Comparison of ENCODE assay signal across 18 cellular contexts in the genomic region with DNA sequence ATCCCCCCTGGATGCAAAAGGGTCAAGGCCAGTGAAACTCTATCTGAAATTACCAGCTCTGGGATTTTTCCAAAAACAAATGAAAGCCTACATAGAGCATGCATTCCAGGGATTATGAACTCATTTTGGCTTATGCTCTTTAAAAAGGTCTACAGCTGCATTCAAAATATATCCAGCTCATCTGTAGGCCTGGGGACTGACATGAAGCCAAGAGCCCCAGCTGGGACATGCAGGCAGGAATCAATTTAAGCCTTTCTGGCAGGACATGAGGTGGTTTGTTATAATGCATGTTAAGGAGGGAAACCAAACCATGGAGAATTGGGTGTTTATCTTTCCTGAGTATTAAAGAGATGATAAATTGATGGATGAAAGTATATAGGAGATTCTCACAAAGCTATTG.
"Had no signal": no experiment of that assay in that cellular context is flagged by ENCODE, and none has a peak within 500 bp of the region (broad histone marks: within the 10 kb centered on the region; RNA-seq: fewer than 3 reads in every experiment).

No MANE protein-coding gene starts in this region.

- H3K9me3 ChIP-seq: tibial artery, vagina had no signal

- ATAC-seq: activated naive CD8-positive, alpha-beta T cell treated with anti-CD3 and anti-CD28 coated beads, Interleukin-2, amount 50 U/mL, for 24 hours; left cardiac atrium; naive thymus-derived CD4-positive, alpha-beta T cell; right cardiac atrium; stimulated activated effector memory CD8-positive, alpha-beta T cell treated with anti-CD3 and anti-CD28 coated beads, Interleukin-12 subunit alpha, Interleukin-12 subunit beta, amount 100 ng/mL, for 72 hours had no signal

- H3K4me1 ChIP-seq: tibial artery, vagina had no signal

- H3K4me1 Mint-ChIP-seq: activated B cell treated with CpG ODN at 0.5 μM for 24 hours; activated CD4-positive, alpha-beta T cell treated with anti-CD3 and anti-CD28 coated beads, Interleukin-2, amount 10 ng/mL, durations not matched to agents 24 days and 14 days; activated naive CD8-positive, alpha-beta T cell treated with anti-CD3 and anti-CD28 coated beads, Interleukin-2, amount 50 U/mL, for 24 hours; central memory CD8-positive, alpha-beta T cell; stimulated activated effector memory CD8-positive, alpha-beta T cell treated with anti-CD3 and anti-CD28 coated beads, Interleukin-12 subunit alpha, Interleukin-12 subunit beta, amount 100 ng/mL, for 72 hours had no signal

- H3K36me3 ChIP-seq: tibial artery, vagina had no signal

- H3K4me3 ChIP-seq: tibial artery, vagina had no signal

- H3K27ac ChIP-seq: epithelial cell of prostate, tibial artery, vagina had no signal

- H3K27ac Mint-ChIP-seq: activated B cell treated with CpG ODN at 0.5 μM for 24 hours; activated CD4-positive, alpha-beta T cell treated with anti-CD3 and anti-CD28 coated beads, Interleukin-2, amount 10 ng/mL, durations not matched to agents 24 days and 14 days; activated naive CD8-positive, alpha-beta T cell treated with anti-CD3 and anti-CD28 coated beads, Interleukin-2, amount 50 U/mL, for 24 hours; naive thymus-derived CD4-positive, alpha-beta T cell; progenitor cell of endocrine pancreas; stimulated activated effector memory CD8-positive, alpha-beta T cell treated with anti-CD3 and anti-CD28 coated beads, Interleukin-12 subunit alpha, Interleukin-12 subunit beta, amount 100 ng/mL, for 72 hours had no signal

- DNase-seq: activated B cell treated with CpG ODN at 0.5 μM for 24 hours; activated CD4-positive, alpha-beta T cell treated with anti-CD3 and anti-CD28 coated beads, Interleukin-2, amount 10 ng/mL, durations not matched to agents 24 days and 14 days; activated naive CD4-positive, alpha-beta T cell treated with Interleukin-2 at 50 U/mL for 16 hours; activated naive CD8-positive, alpha-beta T cell treated with anti-CD3 and anti-CD28 coated beads, Interleukin-2, amount 50 U/mL, for 24 hours; cortex of kidney; effector memory CD4-positive, alpha-beta T cell; foreskin fibroblast; left cardiac atrium; naive thymus-derived CD4-positive, alpha-beta T cell; nucleus accumbens; right cardiac atrium; small intestine; tibial artery had no signal

- H3K36me3 Mint-ChIP-seq: naive thymus-derived CD4-positive, alpha-beta T cell; stimulated activated effector memory CD8-positive, alpha-beta T cell treated with anti-CD3 and anti-CD28 coated beads, Interleukin-12 subunit alpha, Interleukin-12 subunit beta, amount 100 ng/mL, for 72 hours had no signal

- H3K4me3 Mint-ChIP-seq: activated B cell treated with CpG ODN at 0.5 μM for 24 hours; activated CD4-positive, alpha-beta T cell treated with anti-CD3 and anti-CD28 coated beads, Interleukin-2, amount 10 ng/mL, durations not matched to agents 24 days and 14 days; activated naive CD8-positive, alpha-beta T cell treated with anti-CD3 and anti-CD28 coated beads, Interleukin-2, amount 50 U/mL, for 24 hours; central memory CD8-positive, alpha-beta T cell; naive thymus-derived CD4-positive, alpha-beta T cell; stimulated activated effector memory CD8-positive, alpha-beta T cell treated with anti-CD3 and anti-CD28 coated beads, Interleukin-12 subunit alpha, Interleukin-12 subunit beta, amount 100 ng/mL, for 72 hours had no signal

- H3K27me3 ChIP-seq: tibial artery, vagina had no signal

- H3K9me3 Mint-ChIP-seq: activated B cell treated with CpG ODN at 0.5 μM for 24 hours; activated CD4-positive, alpha-beta T cell treated with anti-CD3 and anti-CD28 coated beads, Interleukin-2, amount 10 ng/mL, durations not matched to agents 24 days and 14 days; activated naive CD8-positive, alpha-beta T cell treated with anti-CD3 and anti-CD28 coated beads, Interleukin-2, amount 50 U/mL, for 24 hours; central memory CD8-positive, alpha-beta T cell; stimulated activated effector memory CD8-positive, alpha-beta T cell treated with anti-CD3 and anti-CD28 coated beads, Interleukin-12 subunit alpha, Interleukin-12 subunit beta, amount 100 ng/mL, for 72 hours had no signal

- H3K27me3 Mint-ChIP-seq: activated B cell treated with CpG ODN at 0.5 μM for 24 hours; activated CD4-positive, alpha-beta T cell treated with anti-CD3 and anti-CD28 coated beads, Interleukin-2, amount 10 ng/mL, durations not matched to agents 24 days and 14 days; progenitor cell of endocrine pancreas had no signal
